1 cellular context compared by ENCODE assay signal in the genomic region with DNA sequence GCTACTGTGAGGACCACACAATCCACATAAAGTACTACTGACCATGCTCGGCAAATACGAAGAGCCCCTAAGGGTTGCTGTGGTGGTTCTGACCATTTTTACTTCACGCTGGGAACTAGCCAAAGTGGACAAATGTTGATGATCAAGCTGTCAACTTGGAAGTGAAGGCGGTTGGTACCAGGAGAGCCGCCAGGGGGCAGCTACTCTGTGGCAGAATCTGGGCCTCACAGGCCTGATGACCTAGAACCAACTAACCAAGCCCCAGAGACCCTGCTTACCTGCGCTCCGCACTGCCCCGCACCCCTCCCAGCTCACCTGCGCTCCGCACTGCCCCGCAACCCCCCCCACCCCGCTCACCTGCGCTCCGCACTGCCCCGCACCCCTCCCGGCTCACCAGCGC.
TF ChIP-seq lines count a peak whose summit lies in the region.

No MANE protein-coding gene starts in this region.

TF ChIP-seq in H1, 55 proteins besides CTCF, POLR2A, EP300 and RAD21 (continued from another document):
- TF ChIP-seq GABPA (IDR thresholded peaks at IDR 0.05; ENCODE audit: borderline replicate concordance, insufficient read depth, low read length), result peak; percentile 57; the same call in 1 of the 2 replicates
- TF ChIP-seq, protein P1, sequence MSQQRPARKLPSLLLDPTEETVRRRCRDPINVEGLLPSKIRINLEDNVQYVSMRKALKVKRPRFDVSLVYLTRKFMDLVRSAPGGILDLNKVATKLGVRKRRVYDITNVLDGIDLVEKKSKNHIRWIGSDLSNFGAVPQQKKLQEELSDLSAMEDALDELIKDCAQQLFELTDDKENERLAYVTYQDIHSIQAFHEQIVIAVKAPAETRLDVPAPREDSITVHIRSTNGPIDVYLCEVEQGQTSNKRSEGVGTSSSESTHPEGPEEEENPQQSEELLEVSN (IDR thresholded peaks at IDR 0.05), result no peak
